Comparison of ENCODE assay signal across 8 cellular contexts in the genomic region with DNA sequence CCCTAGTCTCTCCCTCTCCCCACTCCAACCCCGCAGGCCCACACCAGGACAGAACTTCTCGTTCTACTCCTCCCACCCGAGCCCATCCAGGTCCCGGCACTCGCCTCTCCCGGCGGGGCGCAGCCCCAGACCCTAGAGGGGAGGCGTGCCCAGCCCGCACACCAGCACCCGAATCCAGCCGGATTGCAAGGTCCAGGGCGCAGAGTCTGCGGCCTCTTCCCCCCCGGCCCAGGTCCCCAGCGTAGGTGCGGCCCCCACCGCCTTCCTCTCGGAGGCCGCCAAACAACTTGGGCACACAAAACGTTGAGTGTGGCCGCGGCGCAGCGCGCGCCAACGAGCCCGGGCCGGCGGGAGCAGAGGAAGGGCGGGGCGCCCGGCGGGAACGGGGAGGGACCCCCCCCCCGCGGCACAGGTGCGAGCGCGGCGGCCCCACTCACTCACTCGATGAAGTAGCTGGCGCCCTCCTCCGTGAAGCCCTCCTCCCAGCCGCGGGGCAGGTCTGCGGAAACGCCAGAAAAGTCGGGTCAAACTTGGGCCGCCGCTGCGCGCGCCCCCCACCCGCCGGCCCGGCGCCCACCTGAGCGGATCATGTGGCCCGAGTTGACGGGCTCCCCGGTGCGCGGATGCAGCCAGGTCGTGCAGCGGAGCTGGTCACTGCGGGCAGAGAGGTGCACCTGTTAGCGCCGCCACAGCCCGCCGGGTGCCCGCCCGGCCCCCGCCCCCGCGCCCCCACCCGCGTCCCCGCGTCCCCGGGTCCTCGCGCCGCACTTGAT. TPM values are rescaled to one million over a fixed set of nuclear protein-coding genes. Genes with fewer than 3 reads are reported as not detected.
DNase-seq lines count a peak whose midpoint lies in the region; ATAC-seq, FAIRE-seq and TF ChIP-seq lines count a peak whose summit lies in the region.

No MANE protein-coding gene starts in this region.

- intact Hi-C loops in GM12878 (cut with micrococcal nuclease; ENCODE audit: unreplicated experiment), result no loop called here

- WGBS in GM12878 (ENCODE audit: insufficient coverage, insufficient replicate concordance, low lambda C conversion rate, missing lambda C conversion rate), result 4% methylated on average over 56 of the region's 85 CpGs

- H3K9ac ChIP-seq in GM12878 (ENCODE audit: control insufficient read depth, insufficient read depth, low read length), result no peak overlapping the region

- no peaks in the 10 kb centered on the region for H3K4me1 ChIP-seq in GM12878 (ENCODE audit: control insufficient read depth, insufficient read depth, low read length)

- TF ChIP-seq RAD21 in GM12878 (IDR thresholded peaks at IDR 0.05; ENCODE audit: insufficient read depth, low read depth, low read length), result no peak

- H3K27me3 ChIP-seq in GM12878 (replicated peaks in 1 of 2; ENCODE audit: control insufficient read depth in 2 of 2, insufficient read depth in 2 of 2, low read length in 1 of 2) (peaks cover 7 to 15% of the 10 kb centered on the region in 2 experiments), kidney epithelial cell (ENCODE audit: control insufficient read depth, insufficient read depth, low read length) (no peaks in the 10 kb centered on the region)

- H3K27ac ChIP-seq in GM12878 (ENCODE audit: control insufficient read depth, insufficient read depth), result no peak overlapping the region

- TF ChIP-seq POLR2A in GM12892 (IDR thresholded peaks at IDR 0.05; ENCODE audit: low read depth, low read length) (no peak), GM12878 (IDR thresholded peaks at IDR 0.05; ENCODE audit: low read depth, low read length) (no peak)

- no peaks in the 10 kb centered on the region for H3K79me2 ChIP-seq in GM12878 (ENCODE audit: control insufficient read depth, insufficient read depth, low read length)

- H3K4me3 ChIP-seq in GM12878 (peak overlapping the region; percentile 50; the same call in 1 of the 2 replicates), kidney epithelial cell (ENCODE audit: low read depth, low read length) (peak overlapping the region; percentile 75)

- no peaks in the 10 kb centered on the region for H3K9me3 ChIP-seq in GM12878 (replicated peaks; ENCODE audit: control insufficient read depth, insufficient read depth, low read length)

- BruUV-seq in GM12878 (replicated peaks; lab: Mats Ljungman, UMichigan), result no TSS peak

- peak overlapping the region; percentile 77; the same call in 1 of the 2 replicates for H3K4me2 ChIP-seq in GM12878 (ENCODE audit: control insufficient read depth, insufficient read depth)

- no peak for FAIRE-seq in GM12892 (lab: Jason Lieb, UNC)
- FAIRE-seq in GM12878 (lab: Jason Lieb, UNC), result no peak

- CTCF ChIA-PET in GM12878 (lab: Yijun Ruan, JAX), result interaction anchor here (1.0 kb wide), 2 partner anchors 73 to 208 kb away, joined by 3 read pairs; no protein-coding TSS in a partner anchor

- H4K20me1 ChIP-seq in GM12878 (ENCODE audit: control insufficient read depth, insufficient read depth), result no peaks in the 10 kb centered on the region

- DNase-seq in GM12892 (ENCODE audit: insufficient read length) (peak; percentile 39), NCI-H526 treated with DMSO at 0.1 percent for 48 hours (lab: John Stamatoyannopoulos, UW) (peak; percentile 54), GM12878 (ENCODE audit: low read depth, low spot score) (no peak), kidney epithelial cell (ENCODE audit: low read depth) (no peak), GM19240 (ENCODE audit: insufficient read length, low spot score) (no peak), superior temporal gyrus (ENCODE audit: extremely low spot score) (no peak)
- peak; percentile 32 for DNase-seq in stimulated activated CD8-positive, alpha-beta memory T cell treated with anti-CD3 and anti-CD28 coated beads, Interleukin-4, amount 100 ng/mL, for 48 hours

- SMC1A ChIA-PET in GM12878 (lab: Charles Lee; ENCODE audit: uncharacterized antibody, unreplicated experiment), result no interaction called here

- no peak for TF ChIP-seq EP300 in GM12878 (IDR thresholded peaks at IDR 0.05; ENCODE audit: borderline replicate concordance in 1 of 2, control insufficient read depth in 1 of 2, low read depth in 2 of 2, low read length in 2 of 2)

- POLR2A ChIA-PET in GM12878 (lab: Charles Lee), result no interaction called here

- ATAC-seq in GM12878, result peak; percentile 34
- ATAC-seq in HG03108 (IDR thresholded peaks at IDR 0.05; ENCODE audit: unreplicated experiment), result no peak

- no peak for TF ChIP-seq CTCF in GM12878 (IDR thresholded peaks at IDR 0.05 in 2 of 3, conservative IDR thresholded peaks at IDR 0.05 in 1 of 3; ENCODE audit: control insufficient read depth in 2 of 3, extremely low read depth in 1 of 3, insufficient read depth in 1 of 3, low read depth in 3 of 3, low read length in 3 of 3)
- no peak for TF ChIP-seq CTCF in kidney epithelial cell (IDR thresholded peaks at IDR 0.05; ENCODE audit: insufficient read depth, low read length, poor library complexity, severe bottlenecking)

- H2AFZ ChIP-seq in GM12878 (ENCODE audit: control insufficient read depth, low read depth, low read length), result 0 out of 2 replicates have a peak overlapping the region, but pooled peaks have one; percentile 39

- H3K36me3 ChIP-seq in GM12878 (ENCODE audit: control insufficient read depth in 2 of 2, insufficient read depth in 2 of 2, low read length in 1 of 2) (no peaks in the 10 kb centered on the region), kidney epithelial cell (ENCODE audit: control insufficient read depth, insufficient read depth, low read length) (peaks cover 1% of the 10 kb centered on the region)

- RAD21 ChIA-PET in GM12878 (lab: Charles Lee; ENCODE audit: unreplicated experiment), result no interaction called here

- in situ Hi-C loops in GM12878 (cut with MboI), result no loop called here

TF ChIP-seq in GM12878, 131 proteins besides CTCF, POLR2A, EP300 and RAD21:
- TF ChIP-seq SPI1 (IDR thresholded peaks at IDR 0.05; ENCODE audit: borderline replicate concordance, insufficient read depth, low read depth, low read length), result no peak
- TF ChIP-seq CREB1 (IDR thresholded peaks at IDR 0.05; ENCODE audit: low read depth), result no peak
- TF ChIP-seq EZH2 (IDR thresholded peaks at IDR 0.05; ENCODE audit: borderline replicate concordance, control insufficient read depth, low read depth, low read length), result 0 out of 2 replicates have a peak, but pooled peaks have one; percentile 56
- peak; percentile 67 for TF ChIP-seq SUZ12 (IDR thresholded peaks at IDR 0.05; ENCODE audit: unreplicated experiment)
- TF ChIP-seq RAD51 (IDR thresholded peaks at IDR 0.05), result no peak
TF ChIP-seq in GM12878: peak in this region for 2.

RNA-seq across cellular contexts. Expression of gene PLEKHA7, which starts 0.5 kb away (rescaled TPM):
- 4.4 TPM for polyA plus RNA-seq in GM12892 (2012; ENCODE audit: missing spikeins)
- 4.2 and 4.5 TPM in 2 replicates for total RNA-seq in GM12878 (2013; cell fraction: nucleolus; rRNA removed)
- 2.2 and 3.6 TPM in 2 replicates for total RNA-seq in GM12878 (2014; rRNA removed)
- total RNA-seq in GM12878 (2014; rRNA removed; fragmentation: Illumina TruSeq; extraction: Trizol), result 2.2 and 3.1 TPM in 2 replicates
- total RNA-seq in GM12878 (2021), result 4.5 and 5.3 TPM in 2 replicates
- 1.1 TPM for polyA plus RNA-seq in GM12878 (2011; ENCODE audit: low read depth)
- polyA plus RNA-seq in GM12878 (2011; rRNA removed), result 1.4 and 1.9 TPM in 2 replicates
- polyA plus RNA-seq in GM12878 (2011; cell fraction: cytosol; rRNA removed), result 1.1 TPM in 2 replicates
- 2.3 and 3.3 TPM in 2 replicates for polyA plus RNA-seq in GM12878 (2011; cell fraction: nucleus; rRNA removed)
- 1.5 and 2.0 TPM in 2 replicates for polyA plus RNA-seq in GM12878 (2012)
- 2.8 and 4.1 TPM in 2 replicates for polyA plus RNA-seq in GM12878 (2014; fragmentation: Illumina TruSeq; extraction: Trizol)
- under 1 TPM; 0.45 to 0.57 TPM for polyA plus RNA-seq in GM12878 (2014; fragmentation: Nextera tagmentation; extraction: Ambion mirVana)
- 3.9 and 5.1 TPM in 2 replicates for polyA plus RNA-seq in GM12878 (2014; rRNA removed)
- polyA plus RNA-seq in GM12878 (2016; fragmentation: Nextera tagmentation; extraction: Ambion mirVana), result 1 to 10 TPM; 1.1 to 1.7 TPM
- 1.3 and 1.8 TPM in 2 replicates for polyA minus RNA-seq in GM12878 (2011; rRNA and poly(A)+ RNA removed)
- polyA minus RNA-seq in GM12878 (2011; cell fraction: cytosol; rRNA and poly(A)+ RNA removed), result 0.21 TPM in 1 of 2 replicates, not detected in the other
- 1.5 and 2.9 TPM in 2 replicates for polyA minus RNA-seq in GM12878 (2011; cell fraction: nucleus; rRNA and poly(A)+ RNA removed)
- total RNA-seq in kidney epithelial cell, result 17.7 and 25.3 TPM in 2 replicates

Comparison
In these comparisons a context has a peak if more than half of its experiments do, and no peak if none do; other contexts are left out.
1. DNase-seq: peak in GM12892 (single experiment), NCI-H526 treated with DMSO at 0.1 percent for 48 hours (single experiment) and stimulated activated CD8-positive, alpha-beta memory T cell treated with anti-CD3 and anti-CD28 coated beads, Interleukin-4, amount 100 ng/mL, for 48 hours (single experiment); none in GM12878 (single experiment), kidney epithelial cell (single experiment), GM19240 (single experiment) and superior temporal gyrus (single experiment).